20 cellular contexts compared by ENCODE assay signal in the genomic region with DNA sequence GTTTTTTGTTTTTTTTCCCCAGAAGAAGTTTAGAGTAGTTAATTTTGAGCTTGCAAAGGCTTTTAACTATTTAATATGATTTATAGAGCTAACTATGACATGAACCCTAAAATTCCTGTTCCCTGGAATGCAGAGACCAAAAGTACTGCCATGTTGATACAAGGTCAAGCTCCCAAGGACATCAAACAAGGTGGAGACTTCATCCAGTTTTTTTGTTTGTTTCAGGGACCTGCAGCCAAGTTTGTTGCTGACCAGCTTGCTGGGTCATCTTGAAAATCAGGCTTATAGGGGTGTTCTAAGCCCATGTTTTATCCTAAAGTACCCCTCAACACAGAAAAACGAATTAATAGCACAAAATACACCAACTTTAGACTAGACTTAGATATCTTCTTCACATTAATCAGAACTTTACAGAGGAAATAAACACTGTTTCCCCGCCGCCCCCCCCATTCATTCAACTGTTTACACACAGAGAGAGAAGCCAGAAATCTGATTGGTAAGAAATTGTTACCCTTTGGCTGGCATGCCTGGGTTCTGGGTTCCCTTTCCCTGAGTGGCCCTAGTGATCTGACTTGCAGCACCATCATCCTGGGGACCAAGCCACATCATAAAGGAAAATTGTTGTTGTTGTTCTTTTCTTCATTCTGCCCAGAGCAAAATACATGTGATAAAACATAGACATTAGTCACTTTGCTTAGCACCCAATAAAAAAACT.
DNase-seq lines count a peak whose midpoint lies in the region; ATAC-seq, FAIRE-seq and TF ChIP-seq lines count a peak whose summit lies in the region.
"Had no signal": no experiment of that assay in that cellular context is flagged by ENCODE, and none has a peak within 500 bp of the region (broad histone marks: within the 10 kb centered on the region; RNA-seq: fewer than 3 reads in every experiment).

No MANE protein-coding gene starts in this region.

- H3K36me3 ChIP-seq in liver (ENCODE audit: control insufficient read depth in 4 of 4, insufficient read depth in 3 of 4, low read depth in 1 of 4, low read length in 3 of 4), result no peaks in the 10 kb centered on the region
- 0 out of 5 replicates have a peak, but pooled peaks cover 0 to 1% of the 10 kb centered on the region in 2 experiments for H3K36me3 ChIP-seq in HepG2 (replicated peaks in 1 of 2; ENCODE audit: control insufficient read depth in 1 of 2, insufficient read depth in 2 of 2, low read length in 2 of 2)
- no peaks in the 10 kb centered on the region for H3K36me3 ChIP-seq in right lobe of liver
- H3K36me3 ChIP-seq: BLaER1 treated with 17β-estradiol and CSF1 and Interleukin-3, amounts not matched to agents 10 nM and 100 nM had no signal

- in situ Hi-C loops in HepG2 (cut with HindIII; ENCODE audit: extremely low pct_ligation_motif_present, low pct_unique_long_range_greater_than_20kb), result no loop called here

- no peak overlapping the region for H2AFZ ChIP-seq in HepG2 (ENCODE audit: low read length)

- FAIRE-seq in HepG2 (lab: Jason Lieb, UNC), result no peak
- FAIRE-seq: A549, D721Med, G401.6, GM12891, GM19239 had no signal

- TF ChIP-seq CTCF in liver (IDR thresholded peaks at IDR 0.05; ENCODE audit: low read depth, low read length, missing input control) (no peak), HepG2 (CRISPR knock-in tag; IDR thresholded peaks at IDR 0.05) (no peak), right lobe of liver (IDR thresholded peaks at IDR 0.05) (no peak)

- no peak overlapping the region for H3K4me3 ChIP-seq in liver (ENCODE audit: low read depth in 1 of 3, low read length in 3 of 3)
- H3K4me3 ChIP-seq in HepG2 (replicated peaks in 1 of 3; ENCODE audit: insufficient read depth in 1 of 3, low read depth in 2 of 3, low read length in 3 of 3), result no peak overlapping the region
- H3K4me3 ChIP-seq in right lobe of liver, result peak overlapping the region in 1 of 3 donors; percentile 21
- H3K4me3 ChIP-seq: A549; BLaER1 treated with 17β-estradiol and CSF1 and Interleukin-3, amounts not matched to agents 10 nM and 100 nM had no signal

- peaks cover 6 to 27% (median 21%) of the 10 kb centered on the region in 4 donors for H3K4me1 ChIP-seq in liver (ENCODE audit: control insufficient read depth in 4 of 4, insufficient read depth in 4 of 4, low read length in 3 of 4)
- H3K4me1 ChIP-seq in HepG2 (ENCODE audit: insufficient read depth, low read length), result no peaks in the 10 kb centered on the region
- H3K4me1 ChIP-seq in right lobe of liver, result peaks cover 0 to 40% (median 5%) of the 10 kb centered on the region in 4 donors
- H3K4me1 ChIP-seq: A549, Caco-2 had no signal

- 29% methylated on average over 3 of the region's 3 CpGs for WGBS in liver
- 0% methylated on average over 3 of the region's 3 CpGs for WGBS in HepG2 (ENCODE audit: low lambda C conversion rate)
- 12% methylated on average over 3 of the region's 3 CpGs for WGBS in right lobe of liver (ENCODE audit: insufficient coverage, low coverage, low lambda C conversion rate, missing lambda C conversion rate)

- no peaks in the 10 kb centered on the region for H4K20me1 ChIP-seq in HepG2 (ENCODE audit: insufficient read depth, low read length)
- H4K20me1 ChIP-seq: BLaER1 treated with 17β-estradiol and CSF1 and Interleukin-3, amounts not matched to agents 10 nM and 100 nM had no signal

- CTCF ChIA-PET in HepG2 (lab: Yijun Ruan, JAX; ENCODE audit: low intra/inter-chr PET ratio, low total read pairs), result no interaction called here

- TF ChIP-seq POLR2A in HepG2 (IDR thresholded peaks at IDR 0.05; ENCODE audit: insufficient read depth in 1 of 2, low read depth in 2 of 2, low read length in 2 of 2), result no peak
- no peak for TF ChIP-seq POLR2A in right lobe of liver (IDR thresholded peaks at IDR 0.05)

- intact Hi-C loops in HepG2 (cut with micrococcal nuclease; ENCODE audit: unreplicated experiment), result no loop called here
- intact Hi-C loops in right lobe of liver (cut with DNase I), result no loop called here

- H3K27ac ChIP-seq in liver (ENCODE audit: low read depth in 1 of 2, low read length in 2 of 2) (no peak overlapping the region), HepG2 (ENCODE audit: extremely low read length, insufficient read depth, low read length) (no peak overlapping the region), right lobe of liver (peak overlapping the region in 1 of 3 donors; percentile 37)
- H3K27ac ChIP-seq: 22Rv1; A549; BLaER1 treated with 17β-estradiol and CSF1 and Interleukin-3, amounts not matched to agents 10 nM and 100 nM; C4-2B had no signal

- POLR2A ChIA-PET in HepG2 (lab: Yijun Ruan, JAX), result no interaction called here

- no peak for TF ChIP-seq RAD21 in liver (IDR thresholded peaks at IDR 0.05)
- no peak for TF ChIP-seq RAD21 in HepG2 (CRISPR knock-in tag; IDR thresholded peaks at IDR 0.05)

- H3K79me2 ChIP-seq in HepG2 (ENCODE audit: insufficient read depth, low read length), result no peaks in the 10 kb centered on the region

- H3K9me3 ChIP-seq in liver (ENCODE audit: control insufficient read depth in 4 of 4, low read length in 3 of 4) (no peaks in the 10 kb centered on the region), HepG2 (ENCODE audit: low read length) (no peaks in the 10 kb centered on the region), right lobe of liver (no peaks in the 10 kb centered on the region)
- H3K9me3 ChIP-seq: A549, Caco-2 had no signal

- H3K9ac ChIP-seq in liver (ENCODE audit: low read depth in 1 of 2, low read length in 2 of 2), result no peak overlapping the region
- H3K9ac ChIP-seq in HepG2 (ENCODE audit: insufficient read depth, low read depth, low read length), result no peak overlapping the region
- H3K9ac ChIP-seq: BLaER1 treated with 17β-estradiol and CSF1 and Interleukin-3, amounts not matched to agents 10 nM and 100 nM had no signal

- H3K27me3 ChIP-seq in liver (ENCODE audit: control insufficient read depth in 4 of 4, insufficient read depth in 4 of 4, low read length in 3 of 4) (no peaks in the 10 kb centered on the region), HepG2 (ENCODE audit: control insufficient read depth in 1 of 2, insufficient read depth in 2 of 2, low read length in 2 of 2) (no peaks in the 10 kb centered on the region), right lobe of liver (no peaks in the 10 kb centered on the region)
- H3K27me3 ChIP-seq: BLaER1 treated with 17β-estradiol and CSF1 and Interleukin-3, amounts not matched to agents 10 nM and 100 nM had no signal

- H3K4me2 ChIP-seq in HepG2 (ENCODE audit: low read depth, low read length), result no peak overlapping the region
- H3K4me2 ChIP-seq: A549; BLaER1 treated with 17β-estradiol and CSF1 and Interleukin-3, amounts not matched to agents 10 nM and 100 nM had no signal

- no peak for TF ChIP-seq EP300 in HepG2 (IDR thresholded peaks at IDR 0.05; ENCODE audit: low read depth in 2 of 2, low read length in 2 of 2)
- no peak for TF ChIP-seq EP300 in HepG2 (CRISPR knock-in tag; IDR thresholded peaks at IDR 0.05; ENCODE audit: borderline replicate concordance)

- no TSS peak for BruUV-seq in HepG2 (replicated peaks; lab: Mats Ljungman, UMichigan)

- ATAC-seq in HepG2, result no peak
- peak; percentile 29 to 75 (median 61) for ATAC-seq in right lobe of liver
- ATAC-seq: A549; CD8-positive, alpha-beta T cell had no signal

- DNase-seq in HepG2 (ENCODE audit: low spot score), result no peak
- DNase-seq in right lobe of liver, result peak in 1 of 3 donors; percentile 53
- no peak for DNase-seq in NCI-H526 treated with DMSO at 0.1 percent for 48 hours (lab: John Stamatoyannopoulos, UW)
- DNase-seq in activated CD4-positive, alpha-beta T cell treated with anti-CD3 and anti-CD28 coated beads, Interleukin-2, amount 50 U/mL, for 1 hour, result no peak
- DNase-seq: AML-193; Caco-2; Calu3; CD4-positive, alpha-beta T cell; CD8-positive, alpha-beta T cell; DMS79 treated with DMSO at 0.1 percent for 48 hours; GF-D8 had no signal

TF ChIP-seq in HepG2, 621 proteins besides CTCF, POLR2A, EP300 and RAD21 (continues in another document):
- TF ChIP-seq, protein P1, sequence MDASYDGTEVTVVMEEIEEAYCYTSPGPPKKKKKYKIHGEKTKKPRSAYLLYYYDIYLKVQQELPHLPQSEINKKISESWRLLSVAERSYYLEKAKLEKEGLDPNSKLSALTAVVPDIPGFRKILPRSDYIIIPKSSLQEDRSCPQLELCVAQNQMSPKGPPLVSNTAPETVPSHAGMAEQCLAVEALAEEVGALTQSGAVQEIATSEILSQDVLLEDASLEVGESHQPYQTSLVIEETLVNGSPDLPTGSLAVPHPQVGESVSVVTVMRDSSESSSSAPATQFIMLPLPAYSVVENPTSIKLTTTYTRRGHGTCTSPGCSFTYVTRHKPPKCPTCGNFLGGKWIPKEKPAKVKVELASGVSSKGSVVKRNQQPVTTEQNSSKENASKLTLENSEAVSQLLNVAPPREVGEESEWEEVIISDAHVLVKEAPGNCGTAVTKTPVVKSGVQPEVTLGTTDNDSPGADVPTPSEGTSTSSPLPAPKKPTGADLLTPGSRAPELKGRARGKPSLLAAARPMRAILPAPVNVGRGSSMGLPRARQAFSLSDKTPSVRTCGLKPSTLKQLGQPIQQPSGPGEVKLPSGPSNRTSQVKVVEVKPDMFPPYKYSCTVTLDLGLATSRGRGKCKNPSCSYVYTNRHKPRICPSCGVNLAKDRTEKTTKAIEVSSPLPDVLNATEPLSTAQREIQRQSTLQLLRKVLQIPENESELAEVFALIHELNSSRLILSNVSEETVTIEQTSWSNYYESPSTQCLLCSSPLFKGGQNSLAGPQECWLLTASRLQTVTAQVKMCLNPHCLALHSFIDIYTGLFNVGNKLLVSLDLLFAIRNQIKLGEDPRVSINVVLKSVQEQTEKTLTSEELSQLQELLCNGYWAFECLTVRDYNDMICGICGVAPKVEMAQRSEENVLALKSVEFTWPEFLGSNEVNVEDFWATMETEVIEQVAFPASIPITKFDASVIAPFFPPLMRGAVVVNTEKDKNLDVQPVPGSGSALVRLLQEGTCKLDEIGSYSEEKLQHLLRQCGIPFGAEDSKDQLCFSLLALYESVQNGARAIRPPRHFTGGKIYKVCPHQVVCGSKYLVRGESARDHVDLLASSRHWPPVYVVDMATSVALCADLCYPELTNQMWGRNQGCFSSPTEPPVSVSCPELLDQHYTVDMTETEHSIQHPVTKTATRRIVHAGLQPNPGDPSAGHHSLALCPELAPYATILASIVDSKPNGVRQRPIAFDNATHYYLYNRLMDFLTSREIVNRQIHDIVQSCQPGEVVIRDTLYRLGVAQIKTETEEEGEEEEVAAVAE (CRISPR knock-in tag; IDR thresholded peaks at IDR 0.05; ENCODE audit: borderline replicate concordance), result no peak
- TF ChIP-seq NR2F1 (CRISPR knock-in tag; IDR thresholded peaks at IDR 0.05) (no peak), ZNF296 (CRISPR knock-in tag; conservative IDR thresholded peaks at IDR 0.05) (no peak), ZNF614 (CRISPR knock-in tag; IDR thresholded peaks at IDR 0.05; ENCODE audit: borderline replicate concordance) (no peak), HOXA3 (CRISPR knock-in tag; IDR thresholded peaks at IDR 0.05) (no peak), ZNF816 (CRISPR knock-in tag; IDR thresholded peaks at IDR 0.05; ENCODE audit: borderline replicate concordance) (no peak), ZNF501 (CRISPR knock-in tag; IDR thresholded peaks at IDR 0.05) (no peak), ZNF629 (CRISPR knock-in tag; conservative IDR thresholded peaks at IDR 0.05) (no peak), ZMYM3 (CRISPR knock-in tag; IDR thresholded peaks at IDR 0.05) (no peak), ZNF550 (CRISPR knock-in tag; IDR thresholded peaks at IDR 0.05; ENCODE audit: borderline replicate concordance) (no peak)
